ENCODE assay signal across 1 cellular context in the genomic region with DNA sequence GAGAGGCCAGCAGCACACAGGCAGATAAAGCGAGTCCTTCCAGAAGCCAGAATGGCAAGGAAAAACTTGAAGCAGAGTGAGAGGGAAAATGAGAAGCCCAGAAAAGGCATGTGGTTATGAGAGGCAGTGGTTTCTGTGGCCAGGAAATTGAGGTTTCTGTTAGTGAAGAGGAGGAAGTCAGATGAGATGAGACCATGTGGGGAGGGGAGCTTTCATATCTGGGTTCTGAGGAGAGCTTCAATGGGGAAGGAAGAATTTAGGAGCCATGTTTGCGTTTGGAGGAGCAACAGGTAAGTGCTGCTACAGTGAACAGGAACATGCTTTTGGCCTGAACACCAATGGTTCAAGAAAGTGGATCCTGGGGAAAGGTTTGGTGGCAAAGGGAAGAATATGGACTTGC.
A peak's percentile ranks its signal among the peaks of the same experiment; 100 is the strongest.
TF ChIP-seq lines count a peak whose summit lies in the region.

No MANE protein-coding gene starts in this region.

TF ChIP-seq in GM12878, 131 proteins besides CTCF, POLR2A, EP300 and RAD21 (continued from another document):
- TF ChIP-seq FOS (IDR thresholded peaks at IDR 0.05; ENCODE audit: borderline replicate concordance, extremely low read depth, insufficient read length): no peak
- TF ChIP-seq CBFB (IDR thresholded peaks at IDR 0.05; ENCODE audit: low read depth): peak; percentile 94
- no peak for TF ChIP-seq ESRRA (IDR thresholded peaks at IDR 0.05; ENCODE audit: low read length)
- no peak for TF ChIP-seq ZNF384 (IDR thresholded peaks at IDR 0.05; ENCODE audit: borderline replicate concordance, low read depth, low read length)
- TF ChIP-seq IKZF1 (conservative IDR thresholded peaks at IDR 0.05): peak; percentile 57; the same call in 1 of the 2 replicates
- TF ChIP-seq ASH2L (IDR thresholded peaks at IDR 0.05; ENCODE audit: borderline replicate concordance, low read depth): no peak
- TF ChIP-seq, protein P1, sequence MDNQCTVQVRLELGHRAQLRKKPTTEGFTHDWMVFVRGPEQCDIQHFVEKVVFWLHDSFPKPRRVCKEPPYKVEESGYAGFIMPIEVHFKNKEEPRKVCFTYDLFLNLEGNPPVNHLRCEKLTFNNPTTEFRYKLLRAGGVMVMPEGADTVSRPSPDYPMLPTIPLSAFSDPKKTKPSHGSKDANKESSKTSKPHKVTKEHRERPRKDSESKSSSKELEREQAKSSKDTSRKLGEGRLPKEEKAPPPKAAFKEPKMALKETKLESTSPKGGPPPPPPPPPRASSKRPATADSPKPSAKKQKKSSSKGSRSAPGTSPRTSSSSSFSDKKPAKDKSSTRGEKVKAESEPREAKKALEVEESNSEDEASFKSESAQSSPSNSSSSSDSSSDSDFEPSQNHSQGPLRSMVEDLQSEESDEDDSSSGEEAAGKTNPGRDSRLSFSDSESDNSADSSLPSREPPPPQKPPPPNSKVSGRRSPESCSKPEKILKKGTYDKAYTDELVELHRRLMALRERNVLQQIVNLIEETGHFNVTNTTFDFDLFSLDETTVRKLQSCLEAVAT (IDR thresholded peaks at IDR 0.05): peak; percentile 76
- peak in 1 of 2 experiments; percentile 95; a peak in 2 of 4 replicates for TF ChIP-seq ETV6 (conservative IDR thresholded peaks at IDR 0.05 in 1 of 2, IDR thresholded peaks at IDR 0.05 in 1 of 2; ENCODE audit: borderline replicate concordance in 1 of 2, low read depth in 1 of 2)
- no peak for TF ChIP-seq JUND (IDR thresholded peaks at IDR 0.05; ENCODE audit: low read depth, low read length)
- TF ChIP-seq SRF (IDR thresholded peaks at IDR 0.05; ENCODE audit: low read depth in 2 of 2, low read length in 2 of 2): peak; percentile 22 to 29; a peak in 2 of 4 replicates
- TF ChIP-seq RUNX3 (IDR thresholded peaks at IDR 0.05; ENCODE audit: low read length): peak; percentile 98
- TF ChIP-seq IKZF2 (IDR thresholded peaks at IDR 0.05): peak; percentile 41 to 42; a peak in 2 of 4 replicates
- TF ChIP-seq EED (IDR thresholded peaks at IDR 0.05; ENCODE audit: low read depth): peak; percentile 89
- TF ChIP-seq, protein P2, sequence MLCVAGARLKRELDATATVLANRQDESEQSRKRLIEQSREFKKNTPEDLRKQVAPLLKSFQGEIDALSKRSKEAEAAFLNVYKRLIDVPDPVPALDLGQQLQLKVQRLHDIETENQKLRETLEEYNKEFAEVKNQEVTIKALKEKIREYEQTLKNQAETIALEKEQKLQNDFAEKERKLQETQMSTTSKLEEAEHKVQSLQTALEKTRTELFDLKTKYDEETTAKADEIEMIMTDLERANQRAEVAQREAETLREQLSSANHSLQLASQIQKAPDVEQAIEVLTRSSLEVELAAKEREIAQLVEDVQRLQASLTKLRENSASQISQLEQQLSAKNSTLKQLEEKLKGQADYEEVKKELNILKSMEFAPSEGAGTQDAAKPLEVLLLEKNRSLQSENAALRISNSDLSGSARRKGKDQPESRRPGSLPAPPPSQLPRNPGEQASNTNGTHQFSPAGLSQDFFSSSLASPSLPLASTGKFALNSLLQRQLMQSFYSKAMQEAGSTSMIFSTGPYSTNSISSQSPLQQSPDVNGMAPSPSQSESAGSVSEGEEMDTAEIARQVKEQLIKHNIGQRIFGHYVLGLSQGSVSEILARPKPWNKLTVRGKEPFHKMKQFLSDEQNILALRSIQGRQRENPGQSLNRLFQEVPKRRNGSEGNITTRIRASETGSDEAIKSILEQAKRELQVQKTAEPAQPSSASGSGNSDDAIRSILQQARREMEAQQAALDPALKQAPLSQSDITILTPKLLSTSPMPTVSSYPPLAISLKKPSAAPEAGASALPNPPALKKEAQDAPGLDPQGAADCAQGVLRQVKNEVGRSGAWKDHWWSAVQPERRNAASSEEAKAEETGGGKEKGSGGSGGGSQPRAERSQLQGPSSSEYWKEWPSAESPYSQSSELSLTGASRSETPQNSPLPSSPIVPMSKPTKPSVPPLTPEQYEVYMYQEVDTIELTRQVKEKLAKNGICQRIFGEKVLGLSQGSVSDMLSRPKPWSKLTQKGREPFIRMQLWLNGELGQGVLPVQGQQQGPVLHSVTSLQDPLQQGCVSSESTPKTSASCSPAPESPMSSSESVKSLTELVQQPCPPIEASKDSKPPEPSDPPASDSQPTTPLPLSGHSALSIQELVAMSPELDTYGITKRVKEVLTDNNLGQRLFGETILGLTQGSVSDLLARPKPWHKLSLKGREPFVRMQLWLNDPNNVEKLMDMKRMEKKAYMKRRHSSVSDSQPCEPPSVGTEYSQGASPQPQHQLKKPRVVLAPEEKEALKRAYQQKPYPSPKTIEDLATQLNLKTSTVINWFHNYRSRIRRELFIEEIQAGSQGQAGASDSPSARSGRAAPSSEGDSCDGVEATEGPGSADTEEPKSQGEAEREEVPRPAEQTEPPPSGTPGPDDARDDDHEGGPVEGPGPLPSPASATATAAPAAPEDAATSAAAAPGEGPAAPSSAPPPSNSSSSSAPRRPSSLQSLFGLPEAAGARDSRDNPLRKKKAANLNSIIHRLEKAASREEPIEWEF (IDR thresholded peaks at IDR 0.05; ENCODE audit: insufficient replicate concordance, low read depth, low read length): no peak
- 0 out of 2 replicates have a peak, but pooled peaks have one; percentile 29 for TF ChIP-seq RELB (IDR thresholded peaks at IDR 0.05; ENCODE audit: low read depth)
- no peak for TF ChIP-seq MEF2B (IDR thresholded peaks at IDR 0.05; ENCODE audit: partially characterized antibody, poor library complexity, severe bottlenecking)
- no peak for TF ChIP-seq CHD4 (IDR thresholded peaks at IDR 0.05)
